In the genomic region with DNA sequence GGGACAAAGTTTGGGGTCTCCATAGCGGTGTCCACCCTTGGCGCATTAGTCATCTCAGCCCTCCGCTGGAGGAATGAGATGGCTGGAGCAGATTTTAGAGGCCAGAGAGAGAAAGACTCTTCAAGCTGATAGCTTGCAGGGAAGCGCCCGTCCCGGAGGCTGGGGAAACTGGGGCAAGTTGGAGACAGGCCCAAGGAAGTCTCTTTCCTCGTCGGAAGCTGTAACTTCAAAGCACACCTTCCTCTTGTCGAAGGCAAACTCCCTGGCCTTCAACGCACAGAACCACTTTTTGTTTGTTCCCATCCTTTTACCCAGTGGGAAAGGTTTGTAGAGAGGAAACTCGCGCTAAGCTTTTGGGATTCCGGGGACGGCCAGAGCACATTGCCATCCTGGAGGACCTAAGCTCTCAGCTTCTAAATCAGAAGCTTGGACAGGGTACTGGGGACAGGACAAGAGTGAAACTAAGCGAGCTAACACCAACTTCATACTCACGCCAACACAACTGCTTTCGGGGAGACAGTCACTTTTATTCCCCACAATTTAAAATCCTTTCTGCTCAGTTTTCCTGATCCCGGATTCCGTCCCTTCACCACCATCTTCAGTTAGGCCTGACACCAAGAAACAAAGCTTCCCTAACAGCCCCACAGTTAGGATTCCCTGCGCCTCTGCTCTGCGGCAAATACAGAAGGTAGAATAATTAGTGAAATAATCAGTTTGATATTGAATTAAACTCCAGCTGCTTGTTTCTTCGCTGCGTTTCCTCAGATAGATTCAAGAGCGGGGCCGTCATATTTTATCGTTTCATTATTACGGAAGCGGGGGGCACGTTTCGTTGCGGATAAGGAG, we compare ENCODE assay signal across 11 cellular contexts. TPM values are rescaled to one million over a fixed set of nuclear protein-coding genes. Genes with fewer than 3 reads are reported as not detected.
DNase-seq lines count a peak whose midpoint lies in the region; ATAC-seq and TF ChIP-seq lines count a peak whose summit lies in the region.
"Had no signal": no experiment of that assay in that cellular context is flagged by ENCODE, and none has a peak within 500 bp of the region (broad histone marks: within the 10 kb centered on the region; RNA-seq: fewer than 3 reads in every experiment).

No MANE protein-coding gene starts in this region.

- no peak overlapping the region for H4K91ac ChIP-seq in mesenchymal stem cell (ENCODE audit: low read length)

- peak overlapping the region; percentile 87 for H3K4me3 Mint-ChIP-seq in activated naive CD8-positive, alpha-beta T cell treated with anti-CD3 and anti-CD28 coated beads, Interleukin-2, amount 10 ng/mL, durations not matched to agents 7 days and 5 days

- H2BK120ac ChIP-seq in mesenchymal stem cell (ENCODE audit: low read depth, low read length), result no peak overlapping the region

- H3K9ac ChIP-seq in mesenchymal stem cell (ENCODE audit: low read length), result no peak overlapping the region

- no peak overlapping the region for H2BK12ac ChIP-seq in mesenchymal stem cell (ENCODE audit: low read length in 2 of 2)

- H4K8ac ChIP-seq in mesenchymal stem cell (ENCODE audit: low read length), result no peak overlapping the region

- no peak overlapping the region for H3K4me2 ChIP-seq in mesenchymal stem cell (ENCODE audit: low read length, poor library complexity, severe bottlenecking)

- H3K4me1 ChIP-seq in left ventricle myocardium inferior (peaks cover 47% of the 10 kb centered on the region), mesenchymal stem cell (ENCODE audit: control insufficient read depth, insufficient read depth, low read depth, low read length) (peaks cover 22% of the 10 kb centered on the region), upper lobe of right lung (peaks cover 21% of the 10 kb centered on the region)

- POLR2A ChIA-PET in activated naive CD8-positive, alpha-beta T cell treated with anti-CD3 and anti-CD28 coated beads, Interleukin-2, amount 10 ng/mL, durations not matched to agents 7 days and 5 days (lab: Charles Lee), result interaction anchor here (0.5 to 3.4 kb wide), 5 partner anchors 11 to 625 kb away, joined by 3 to 19 read pairs (median 5); partner anchors contain the start of genes AZI2, CMC1 and ZCWPW2

- no peak overlapping the region for H3K27ac Mint-ChIP-seq in activated naive CD8-positive, alpha-beta T cell treated with anti-CD3 and anti-CD28 coated beads, Interleukin-2, amount 10 ng/mL, durations not matched to agents 7 days and 5 days

- H3K79me1 ChIP-seq in mesenchymal stem cell (replicated peaks; ENCODE audit: low read length, poor library complexity, severe bottlenecking), result no peaks in the 10 kb centered on the region

- intact Hi-C loops in left ventricle myocardium inferior (cut with micrococcal nuclease) (no loop called here), left cardiac atrium (cut with DNase I) (no loop called here), upper lobe of right lung (cut with DNase I) (no loop called here)

- H3K36me3 Mint-ChIP-seq in activated naive CD8-positive, alpha-beta T cell treated with anti-CD3 and anti-CD28 coated beads, Interleukin-2, amount 10 ng/mL, durations not matched to agents 7 days and 5 days, result no peaks in the 10 kb centered on the region

- 11% methylated on average over 24 of the region's 31 CpGs for WGBS in mesenchymal stem cell

- H3K27ac ChIP-seq in left ventricle myocardium inferior (replicated peaks) (no peak overlapping the region), mesenchymal stem cell (ENCODE audit: low read length, poor library complexity, severe bottlenecking) (no peak overlapping the region), upper lobe of right lung (no peak overlapping the region)

- H3K27me3 ChIP-seq in left ventricle myocardium inferior (ENCODE audit: low read depth) (peaks cover 100% of the 10 kb centered on the region), mesenchymal stem cell (ENCODE audit: control insufficient read depth in 1 of 2, insufficient read depth in 1 of 2, low read length in 2 of 2) (peaks cover 82 to 86% of the 10 kb centered on the region in 2 experiments), upper lobe of right lung (peaks cover 97% of the 10 kb centered on the region)

- H2BK5ac ChIP-seq in mesenchymal stem cell (ENCODE audit: low read depth, low read length, poor library complexity, severe bottlenecking), result no peak overlapping the region

- peaks cover 78% of the 10 kb centered on the region for H3K27me3 Mint-ChIP-seq in activated naive CD8-positive, alpha-beta T cell treated with anti-CD3 and anti-CD28 coated beads, Interleukin-2, amount 10 ng/mL, durations not matched to agents 7 days and 5 days

- H3K18ac ChIP-seq in mesenchymal stem cell (ENCODE audit: low read depth in 1 of 2, low read length in 2 of 2), result no peak overlapping the region

- H3K9me3 Mint-ChIP-seq in activated naive CD8-positive, alpha-beta T cell treated with anti-CD3 and anti-CD28 coated beads, Interleukin-2, amount 10 ng/mL, durations not matched to agents 7 days and 5 days, result no peaks in the 10 kb centered on the region

- H3K14ac ChIP-seq in mesenchymal stem cell (ENCODE audit: low read length in 2 of 2), result no peak overlapping the region

- no peaks in the 10 kb centered on the region for H3K36me3 ChIP-seq in left ventricle myocardium inferior
- no peaks in the 10 kb centered on the region for H3K36me3 ChIP-seq in mesenchymal stem cell (ENCODE audit: control insufficient read depth in 1 of 2, insufficient read depth in 2 of 2, low read depth in 1 of 2, low read length in 2 of 2)
- no peaks in the 10 kb centered on the region for H3K36me3 ChIP-seq in upper lobe of right lung

- H3K4ac ChIP-seq in mesenchymal stem cell (ENCODE audit: low read depth in 1 of 2, low read length in 2 of 2), result no peak overlapping the region

- H3K4me3 ChIP-seq in left ventricle myocardium inferior, result peak overlapping the region; percentile 64
- peak overlapping the region in 1 of 2 experiments; percentile 73 for H3K4me3 ChIP-seq in mesenchymal stem cell (ENCODE audit: insufficient read depth in 1 of 2, low read depth in 1 of 2, low read length in 2 of 2)
- peak overlapping the region; percentile 4 for H3K4me3 ChIP-seq in upper lobe of right lung

- no peak overlapping the region for H2BK15ac ChIP-seq in mesenchymal stem cell (ENCODE audit: low read depth, poor library complexity, severe bottlenecking)

- H3K9me3 ChIP-seq in left ventricle myocardium inferior (replicated peaks) (no peaks in the 10 kb centered on the region), mesenchymal stem cell (ENCODE audit: control insufficient read depth, low read length) (no peaks in the 10 kb centered on the region), upper lobe of right lung (no peaks in the 10 kb centered on the region)

- no peak overlapping the region for H2AFZ ChIP-seq in mesenchymal stem cell (ENCODE audit: low read depth, low read length)

- no peak overlapping the region for H2AK5ac ChIP-seq in mesenchymal stem cell (ENCODE audit: low read length, severe bottlenecking)

- DNase-seq in left ventricle myocardium inferior (no peak), left cardiac atrium (no peak), mesenchymal stem cell (peak; percentile 14), upper lobe of right lung (no peak), RKO (ENCODE audit: low spot score) (no peak)
- peak; percentile 32 for DNase-seq in activated naive CD8-positive, alpha-beta T cell treated with anti-CD3 and anti-CD28 coated beads, Interleukin-2, amount 10 ng/mL, durations not matched to agents 7 days and 5 days
- DNase-seq: COR-L47, head of caudate nucleus, SHP77 treated with DMSO at 0.1 percent for 48 hours had no signal

- no peak for TF ChIP-seq CTCF in left ventricle myocardium inferior (IDR thresholded peaks at IDR 0.05; ENCODE audit: borderline replicate concordance)
- TF ChIP-seq CTCF in upper lobe of right lung (IDR thresholded peaks at IDR 0.05), result no peak

- ATAC-seq in left cardiac atrium (no peak), upper lobe of right lung (no peak), HG02610 (IDR thresholded peaks at IDR 0.05; ENCODE audit: unreplicated experiment) (no peak), GM18511 (IDR thresholded peaks at IDR 0.05; ENCODE audit: unreplicated experiment) (no peak)
- ATAC-seq in activated naive CD8-positive, alpha-beta T cell treated with anti-CD3 and anti-CD28 coated beads, Interleukin-2, amount 10 ng/mL, durations not matched to agents 7 days and 5 days (ENCODE audit: low read depth), result no peak

- H3K23ac ChIP-seq in mesenchymal stem cell (ENCODE audit: low read length in 2 of 2), result no peak overlapping the region

- peaks cover 33% of the 10 kb centered on the region for H3K4me1 Mint-ChIP-seq in activated naive CD8-positive, alpha-beta T cell treated with anti-CD3 and anti-CD28 coated beads, Interleukin-2, amount 10 ng/mL, durations not matched to agents 7 days and 5 days

RNA-seq across cellular contexts. Expression of gene EOMES, which starts 1.1 kb away (rescaled TPM):
- total RNA-seq in left ventricle myocardium inferior, result 0.14 TPM
- total RNA-seq in left cardiac atrium, result under 1 TPM; 0.39 to 0.74 TPM
- total RNA-seq in activated naive CD8-positive, alpha-beta T cell treated with anti-CD3 and anti-CD28 coated beads, Interleukin-2, amount 10 ng/mL, durations not matched to agents 7 days and 5 days, result 10 to 100 TPM; 35.5 to 44.5 TPM
- polyA plus RNA-seq in mesenchymal stem cell (2013, experiment 1 of 2), result not detected
- polyA plus RNA-seq in mesenchymal stem cell (2013, experiment 2 of 2), result not detected
- total RNA-seq in upper lobe of right lung, result 1.2 TPM

Comparison
In these comparisons a context has a peak if more than half of its experiments do, and no peak if none do; other contexts are left out.
1. DNase-seq: peak in activated naive CD8-positive, alpha-beta T cell treated with anti-CD3 and anti-CD28 coated beads, Interleukin-2, amount 10 ng/mL, durations not matched to agents 7 days and 5 days (single experiment) and mesenchymal stem cell (single experiment); none in left ventricle myocardium inferior (single experiment), left cardiac atrium (single experiment), upper lobe of right lung (single experiment) and RKO (single experiment).
2. RNA of gene EOMES, which starts 1.1 kb away (total RNA-seq): 35.5 to 44.5 TPM in activated naive CD8-positive, alpha-beta T cell treated with anti-CD3 and anti-CD28 coated beads, Interleukin-2, amount 10 ng/mL, durations not matched to agents 7 days and 5 days; 1.2 TPM in upper lobe of right lung (single experiment), 0.39 to 0.74 TPM in left cardiac atrium and 0.14 TPM in left ventricle myocardium inferior (single experiment); every median in the first group is over 10 times any median in the second.